Comparison of ENCODE assay signal across 18 cellular contexts in the genomic region with DNA sequence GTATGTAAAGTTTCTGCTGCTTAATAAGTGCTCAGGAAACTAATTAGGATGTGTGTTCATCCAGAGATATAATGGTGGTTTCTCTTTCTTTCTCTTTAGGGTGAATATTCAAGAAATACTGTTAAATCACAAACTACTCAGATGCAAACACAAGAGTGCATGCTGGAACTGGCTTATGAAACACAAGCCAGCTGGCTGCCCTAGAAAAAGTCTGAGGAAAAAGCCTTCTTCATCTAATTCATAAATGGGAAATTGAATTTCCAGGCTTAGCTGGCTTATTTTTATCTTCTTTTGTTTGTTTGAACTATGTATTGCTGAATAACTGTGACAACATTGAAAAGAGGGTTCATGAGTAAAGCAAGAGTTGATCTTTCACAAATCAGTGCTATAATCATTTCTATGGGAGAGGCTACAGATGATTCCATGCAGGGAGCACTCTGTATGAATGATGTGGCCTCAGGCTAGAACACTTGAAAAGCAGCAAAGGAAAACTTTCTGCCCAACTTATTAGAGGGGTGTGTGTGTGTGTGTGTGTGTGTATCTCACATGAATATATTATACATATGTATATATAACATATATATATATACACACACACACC.
"Had no signal": no experiment of that assay in that cellular context is flagged by ENCODE, and none has a peak within 500 bp of the region (broad histone marks: within the 10 kb centered on the region; RNA-seq: fewer than 3 reads in every experiment).

No MANE protein-coding gene starts in this region.

- H3K4me3 ChIP-seq: heart right ventricle, lower lobe of right lung had no signal

- H3K36me3 ChIP-seq: heart right ventricle, lower lobe of right lung had no signal

- H3K27ac ChIP-seq: heart right ventricle, lower lobe of right lung had no signal

- H3K9me3 ChIP-seq: heart right ventricle, lower lobe of right lung had no signal

- ATAC-seq: activated T-cell treated with anti-CD3 and anti-CD28 coated beads, Interleukin-2, amount 50 U/mL, for 72 hours; heart right ventricle; lower lobe of right lung; naive thymus-derived CD4-positive, alpha-beta T cell; stimulated activated naive B cell treated with anti-CD40 and anti-IgM and Interleukin-4, amounts not matched to agents 10 μg/mL and 1 μg/mL and 100 μg/mL, for 72 hours; T-helper 17 cell had no signal

- DNase-seq: activated CD4-positive, alpha-beta memory T cell treated with anti-CD3 and anti-CD28 coated beads, Interleukin-2, amount 10 ng/mL, durations not matched to agents 7 days and 5 days; activated CD4-positive, alpha-beta T cell treated with anti-CD3 and anti-CD28 coated beads for 48 hours; activated effector memory CD4-positive, alpha-beta T cell treated with anti-CD3 and anti-CD28 coated beads, Interleukin-2, amount 50 U/mL, for 16 hours; activated naive CD4-positive, alpha-beta T cell treated with anti-CD3 and anti-CD28 coated beads, Interleukin-2, amount 10 ng/mL, durations not matched to agents 7 days and 5 days; activated T-cell treated with anti-CD3 and anti-CD28 coated beads, Interleukin-2, amount 50 U/mL, for 72 hours; caudate nucleus; dermis blood vessel endothelial cell; effector CD8-positive, alpha-beta T cell; heart right ventricle; kidney; lower lobe of right lung; naive thymus-derived CD4-positive, alpha-beta T cell; occipital lobe; stimulated activated CD4-positive, alpha-beta T cell treated with anti-CD3 and anti-CD28 coated beads, Interleukin-2, amount 100 ng/mL, for 48 hours; stimulated activated CD8-positive, alpha-beta memory T cell treated with anti-CD3 and anti-CD28 coated beads, Interleukin-4, amount 100 ng/mL, for 48 hours; stimulated activated naive B cell treated with anti-CD40 and anti-IgM and Interleukin-4, amounts not matched to agents 10 μg/mL and 1 μg/mL and 100 μg/mL, for 72 hours; SW 1271; T-helper 17 cell had no signal

- H3K4me1 ChIP-seq: lower lobe of right lung had no signal
